ENCODE assay signal across 1 cellular context in the genomic region with DNA sequence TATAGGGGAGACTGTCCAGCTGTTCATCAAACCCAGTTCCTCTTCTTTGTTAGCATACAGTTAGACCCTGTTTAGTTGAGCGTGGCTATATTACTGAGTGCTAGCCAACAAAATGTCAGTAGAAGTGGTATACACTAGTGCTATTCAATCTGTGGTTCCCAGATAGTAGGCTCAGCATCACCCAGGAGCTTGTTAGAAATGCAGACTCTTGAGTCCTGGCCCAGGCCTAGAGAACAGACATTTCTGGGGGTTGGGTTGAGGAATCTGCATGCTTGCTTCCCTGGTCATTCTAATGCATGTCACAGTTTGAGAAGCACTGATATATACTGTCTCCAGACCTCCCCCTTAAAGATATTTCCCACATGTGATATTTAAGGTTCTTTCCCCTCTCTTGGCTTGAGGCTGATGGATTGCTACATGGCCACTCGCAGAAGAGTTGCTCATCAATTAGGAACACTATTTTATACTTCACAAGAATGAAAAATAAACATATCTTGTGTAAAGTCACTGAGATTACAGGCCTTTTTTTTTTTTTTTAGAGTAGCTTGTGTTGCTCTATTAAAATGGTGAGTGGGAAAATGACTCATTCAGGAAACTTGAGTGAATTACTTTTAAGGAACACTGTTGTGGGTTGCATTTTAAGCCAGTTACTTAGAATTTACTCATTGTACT.
TF ChIP-seq lines count a peak whose summit lies in the region.

No MANE protein-coding gene starts in this region.

TF ChIP-seq in IMR-90, 13 proteins besides CTCF, POLR2A, EP300 and RAD21:
- TF ChIP-seq, protein P1, sequence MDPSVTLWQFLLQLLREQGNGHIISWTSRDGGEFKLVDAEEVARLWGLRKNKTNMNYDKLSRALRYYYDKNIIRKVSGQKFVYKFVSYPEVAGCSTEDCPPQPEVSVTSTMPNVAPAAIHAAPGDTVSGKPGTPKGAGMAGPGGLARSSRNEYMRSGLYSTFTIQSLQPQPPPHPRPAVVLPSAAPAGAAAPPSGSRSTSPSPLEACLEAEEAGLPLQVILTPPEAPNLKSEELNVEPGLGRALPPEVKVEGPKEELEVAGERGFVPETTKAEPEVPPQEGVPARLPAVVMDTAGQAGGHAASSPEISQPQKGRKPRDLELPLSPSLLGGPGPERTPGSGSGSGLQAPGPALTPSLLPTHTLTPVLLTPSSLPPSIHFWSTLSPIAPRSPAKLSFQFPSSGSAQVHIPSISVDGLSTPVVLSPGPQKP (IDR thresholded peaks at IDR 0.05; ENCODE audit: borderline replicate concordance, low read depth, low read length), result no peak
- TF ChIP-seq BHLHE40 (IDR thresholded peaks at IDR 0.05; ENCODE audit: low read depth, low read length) (no peak), RCOR1 (IDR thresholded peaks at IDR 0.05; ENCODE audit: insufficient replicate concordance, low read length) (no peak), NFE2L2 (IDR thresholded peaks at IDR 0.05; ENCODE audit: low read depth, low read length) (no peak), RFX5 (IDR thresholded peaks at IDR 0.05; ENCODE audit: low read depth, low read length) (no peak), MAFK (IDR thresholded peaks at IDR 0.05; ENCODE audit: low read depth, low read length) (no peak), SMC3 (IDR thresholded peaks at IDR 0.05; ENCODE audit: low read depth, low read length) (no peak), CHD1 (IDR thresholded peaks at IDR 0.05; ENCODE audit: low read depth, low read length) (no peak), FOS (IDR thresholded peaks at IDR 0.05; ENCODE audit: low read depth, low read length) (no peak), CEBPB (IDR thresholded peaks at IDR 0.05; ENCODE audit: low read depth, low read length) (no peak), MXI1 (IDR thresholded peaks at IDR 0.05; ENCODE audit: borderline replicate concordance, low read depth, low read length) (no peak), MAZ (IDR thresholded peaks at IDR 0.05; ENCODE audit: borderline replicate concordance, low read depth, low read length) (no peak)
- TF ChIP-seq, protein P2, sequence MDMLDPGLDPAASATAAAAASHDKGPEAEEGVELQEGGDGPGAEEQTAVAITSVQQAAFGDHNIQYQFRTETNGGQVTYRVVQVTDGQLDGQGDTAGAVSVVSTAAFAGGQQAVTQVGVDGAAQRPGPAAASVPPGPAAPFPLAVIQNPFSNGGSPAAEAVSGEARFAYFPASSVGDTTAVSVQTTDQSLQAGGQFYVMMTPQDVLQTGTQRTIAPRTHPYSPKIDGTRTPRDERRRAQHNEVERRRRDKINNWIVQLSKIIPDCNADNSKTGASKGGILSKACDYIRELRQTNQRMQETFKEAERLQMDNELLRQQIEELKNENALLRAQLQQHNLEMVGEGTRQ (IDR thresholded peaks at IDR 0.05; ENCODE audit: low read depth, low read length), result no peak
